ENCODE assay signal across 9 cellular contexts in genomic region chr2:120291464-120292311, GRCh38. TPM values are rescaled to one million over a fixed set of nuclear protein-coding genes. Genes with fewer than 3 reads are reported as not detected.
A peak's percentile ranks its signal among the peaks of the same experiment; 100 is the strongest.
DNase-seq lines count a peak whose midpoint lies in the region; ATAC-seq, FAIRE-seq and TF ChIP-seq lines count a peak whose summit lies in the region.
"Had no signal": no experiment of that assay in that cellular context is flagged by ENCODE, and none has a peak within 500 bp of the region (broad histone marks: within the 10 kb centered on the region; RNA-seq: fewer than 3 reads in every experiment).

No MANE protein-coding gene starts in this region.

- H3K9me3 Mint-ChIP-seq in activated CD4-positive, alpha-beta T cell treated with anti-CD3 and anti-CD28 coated beads, Interleukin-2, amount 10 ng/mL, durations not matched to agents 24 days and 14 days, result no peaks in the 10 kb centered on the region
- H3K9me3 Mint-ChIP-seq in activated CD4-positive, alpha-beta T cell treated with anti-CD3 and anti-CD28 coated beads for 36 hours (ENCODE audit: low read depth), result no peaks in the 10 kb centered on the region
- peaks cover 3% of the 10 kb centered on the region for H3K9me3 Mint-ChIP-seq in T-helper 1 cell treated with Interleukin-12 subunit alpha and Interleukin-12 subunit beta and Interleukin-4 antibody, amounts not matched to agents 30 μg/mL and 1 μg/mL, for 36 hours

- CTCF ChIA-PET in activated CD4-positive, alpha-beta T cell treated with anti-CD3 and anti-CD28 coated beads for 36 hours (lab: Charles Lee), result interaction anchor here (0.6 to 1.3 kb wide), 7 partner anchors 8 to 169 kb away, joined by 3 to 5 read pairs (median 3); no protein-coding TSS in a partner anchor

- peaks cover 50% of the 10 kb centered on the region for H3K36me3 ChIP-seq in suprapubic skin

- no peaks in the 10 kb centered on the region for H3K27me3 ChIP-seq in suprapubic skin

- H3K9me3 ChIP-seq in suprapubic skin, result no peaks in the 10 kb centered on the region
- H3K9me3 ChIP-seq: thoracic aorta had no signal

- H3K36me3 Mint-ChIP-seq in activated CD4-positive, alpha-beta T cell treated with anti-CD3 and anti-CD28 coated beads, Interleukin-2, amount 10 ng/mL, durations not matched to agents 24 days and 14 days (ENCODE audit: low read depth), result peaks cover 57% of the 10 kb centered on the region
- peaks cover 31% of the 10 kb centered on the region for H3K36me3 Mint-ChIP-seq in activated CD4-positive, alpha-beta T cell treated with anti-CD3 and anti-CD28 coated beads for 36 hours (ENCODE audit: low read depth)
- H3K36me3 Mint-ChIP-seq in T-helper 1 cell treated with Interleukin-12 subunit alpha and Interleukin-12 subunit beta and Interleukin-4 antibody, amounts not matched to agents 30 μg/mL and 1 μg/mL, for 36 hours (ENCODE audit: low read depth), result peaks cover 67% of the 10 kb centered on the region

- H3K4me3 Mint-ChIP-seq in activated CD4-positive, alpha-beta T cell treated with anti-CD3 and anti-CD28 coated beads, Interleukin-2, amount 10 ng/mL, durations not matched to agents 24 days and 14 days, result peak overlapping the region; percentile 71
- H3K4me3 Mint-ChIP-seq in activated CD4-positive, alpha-beta T cell treated with anti-CD3 and anti-CD28 coated beads for 36 hours, result no peak overlapping the region
- peak overlapping the region; percentile 47 for H3K4me3 Mint-ChIP-seq in T-helper 1 cell treated with Interleukin-12 subunit alpha and Interleukin-12 subunit beta and Interleukin-4 antibody, amounts not matched to agents 30 μg/mL and 1 μg/mL, for 36 hours

- TF ChIP-seq POLR2A in erythroblast (IDR thresholded peaks at IDR 0.05; ENCODE audit: low read length), result no peak
- TF ChIP-seq POLR2A in suprapubic skin (IDR thresholded peaks at IDR 0.05), result no peak

- H3K4me3 ChIP-seq in suprapubic skin, result no peak overlapping the region
- H3K4me3 ChIP-seq: thoracic aorta had no signal

- intact Hi-C loops in activated CD4-positive, alpha-beta T cell treated with anti-CD3 and anti-CD28 coated beads, Interleukin-2, amount 10 ng/mL, durations not matched to agents 24 days and 14 days (cut with micrococcal nuclease), result no loop called here
- intact Hi-C loops in activated CD4-positive, alpha-beta T cell treated with anti-CD3 and anti-CD28 coated beads for 36 hours (cut with DNase I, micrococcal nuclease), result no loop called here

- H3K4me1 Mint-ChIP-seq in activated CD4-positive, alpha-beta T cell treated with anti-CD3 and anti-CD28 coated beads, Interleukin-2, amount 10 ng/mL, durations not matched to agents 24 days and 14 days, result peaks cover 63% of the 10 kb centered on the region
- H3K4me1 Mint-ChIP-seq in activated CD4-positive, alpha-beta T cell treated with anti-CD3 and anti-CD28 coated beads for 36 hours, result peaks cover 21% of the 10 kb centered on the region
- H3K4me1 Mint-ChIP-seq in T-helper 1 cell treated with Interleukin-12 subunit alpha and Interleukin-12 subunit beta and Interleukin-4 antibody, amounts not matched to agents 30 μg/mL and 1 μg/mL, for 36 hours (ENCODE audit: low read depth), result peaks cover 64% of the 10 kb centered on the region

- POLR2A ChIA-PET in activated CD4-positive, alpha-beta T cell treated with anti-CD3 and anti-CD28 coated beads for 36 hours (lab: Charles Lee), result no interaction called here

- no peak for FAIRE-seq in D721Med (lab: Jason Lieb, UNC)

- no peaks in the 10 kb centered on the region for H3K27me3 Mint-ChIP-seq in activated CD4-positive, alpha-beta T cell treated with anti-CD3 and anti-CD28 coated beads, Interleukin-2, amount 10 ng/mL, durations not matched to agents 24 days and 14 days
- no peaks in the 10 kb centered on the region for H3K27me3 Mint-ChIP-seq in activated CD4-positive, alpha-beta T cell treated with anti-CD3 and anti-CD28 coated beads for 36 hours
- no peaks in the 10 kb centered on the region for H3K27me3 Mint-ChIP-seq in T-helper 1 cell treated with Interleukin-12 subunit alpha and Interleukin-12 subunit beta and Interleukin-4 antibody, amounts not matched to agents 30 μg/mL and 1 μg/mL, for 36 hours (ENCODE audit: low read depth)

- no peak for TF ChIP-seq EP300 in suprapubic skin (IDR thresholded peaks at IDR 0.05)

- no peak for TF ChIP-seq CTCF in suprapubic skin (IDR thresholded peaks at IDR 0.05)
- no peak for TF ChIP-seq CTCF in D721Med (IDR thresholded peaks at IDR 0.05; ENCODE audit: insufficient read depth, missing control alignments)

- peaks cover 10% of the 10 kb centered on the region for H3K4me1 ChIP-seq in suprapubic skin

- peak; percentile 76 for DNase-seq in activated CD4-positive, alpha-beta T cell treated with anti-CD3 and anti-CD28 coated beads, Interleukin-2, amount 10 ng/mL, durations not matched to agents 24 days and 14 days
- DNase-seq in activated CD4-positive, alpha-beta T cell treated with anti-CD3 and anti-CD28 coated beads for 36 hours, result no peak
- DNase-seq in erythroblast (lab: John Stamatoyannopoulos, UW) (peak; percentile 60 to 88), suprapubic skin (ENCODE audit: low spot score in 2 of 2) (no peak), hepatic stellate cell (ENCODE audit: low spot score) (no peak), D721Med (ENCODE audit: insufficient read length, low spot score) (no peak), NCI-H1694 treated with DMSO at 0.1 percent for 48 hours (lab: John Stamatoyannopoulos, UW) (no peak)

- no peak for ATAC-seq in activated CD4-positive, alpha-beta T cell treated with anti-CD3 and anti-CD28 coated beads for 36 hours

- H3K27ac ChIP-seq in suprapubic skin, result peak overlapping the region; percentile 35
- H3K27ac ChIP-seq: thoracic aorta had no signal

- peak overlapping the region; percentile 82 for H3K27ac Mint-ChIP-seq in activated CD4-positive, alpha-beta T cell treated with anti-CD3 and anti-CD28 coated beads, Interleukin-2, amount 10 ng/mL, durations not matched to agents 24 days and 14 days
- H3K27ac Mint-ChIP-seq in activated CD4-positive, alpha-beta T cell treated with anti-CD3 and anti-CD28 coated beads for 36 hours, result no peak overlapping the region
- peak overlapping the region; percentile 46 for H3K27ac Mint-ChIP-seq in T-helper 1 cell treated with Interleukin-12 subunit alpha and Interleukin-12 subunit beta and Interleukin-4 antibody, amounts not matched to agents 30 μg/mL and 1 μg/mL, for 36 hours

- 67% methylated on average over 4 of the region's 4 CpGs for WGBS in suprapubic skin

RNA-seq across cellular contexts. Expression of gene RALB, which starts 39.0 kb away (rescaled TPM):
- total RNA-seq in activated CD4-positive, alpha-beta T cell treated with anti-CD3 and anti-CD28 coated beads, Interleukin-2, amount 10 ng/mL, durations not matched to agents 24 days and 14 days, result 72.1 and 80.0 TPM in 2 replicates
- 10 to 100 TPM; 34.0 to 34.3 TPM for total RNA-seq in activated CD4-positive, alpha-beta T cell treated with anti-CD3 and anti-CD28 coated beads for 36 hours
- total RNA-seq in suprapubic skin, result 10 to 100 TPM; 21.3 to 37.0 (median 30.5) TPM

RNA-seq across cellular contexts. Expression of gene INHBB, which starts 54.2 kb away (rescaled TPM):
- not detected in 2 replicates for total RNA-seq in activated CD4-positive, alpha-beta T cell treated with anti-CD3 and anti-CD28 coated beads, Interleukin-2, amount 10 ng/mL, durations not matched to agents 24 days and 14 days
- total RNA-seq in activated CD4-positive, alpha-beta T cell treated with anti-CD3 and anti-CD28 coated beads for 36 hours, result not detected
- 10 to 100 TPM; 12.1 to 26.1 (median 18.2) TPM for total RNA-seq in suprapubic skin

Comparison
In these comparisons a context has a peak if more than half of its experiments do, and no peak if none do; other contexts are left out.
1. DNase-seq: peak in activated CD4-positive, alpha-beta T cell treated with anti-CD3 and anti-CD28 coated beads, Interleukin-2, amount 10 ng/mL, durations not matched to agents 24 days and 14 days (single experiment) and erythroblast (2 of 2); none in activated CD4-positive, alpha-beta T cell treated with anti-CD3 and anti-CD28 coated beads for 36 hours (single experiment), suprapubic skin (0 of 2), hepatic stellate cell (single experiment), D721Med (single experiment) and NCI-H1694 treated with DMSO at 0.1 percent for 48 hours (single experiment).
2. RNA of gene INHBB, which starts 54.2 kb away (total RNA-seq): 12.1 to 26.1 TPM in suprapubic skin; not detected in activated CD4-positive, alpha-beta T cell treated with anti-CD3 and anti-CD28 coated beads, Interleukin-2, amount 10 ng/mL, durations not matched to agents 24 days and 14 days and not detected in activated CD4-positive, alpha-beta T cell treated with anti-CD3 and anti-CD28 coated beads for 36 hours; every median in the first group is over 10 times any median in the second.